Comparison of ENCODE assay signal across 15 cellular contexts in genomic region chr2:138716183-138716582, GRCh38.
DNase-seq lines count a peak whose midpoint lies in the region; ATAC-seq and TF ChIP-seq lines count a peak whose summit lies in the region.
"Had no signal": no experiment of that assay in that cellular context is flagged by ENCODE, and none has a peak within 500 bp of the region (broad histone marks: within the 10 kb centered on the region; RNA-seq: fewer than 3 reads in every experiment).

No MANE protein-coding gene starts in this region.

- no peaks in the 10 kb centered on the region for H3K4me1 Mint-ChIP-seq in T-cell

- ATAC-seq in GM21367 (IDR thresholded peaks at IDR 0.05; ENCODE audit: unreplicated experiment) (peak; percentile 48), GM21576 (IDR thresholded peaks at IDR 0.05; ENCODE audit: unreplicated experiment) (no peak), T-cell (replicated peaks in 1 of 4) (no peak)
- ATAC-seq: CD8-positive, alpha-beta T cell; left ventricle myocardium superior had no signal

- no peak overlapping the region for H3K27ac Mint-ChIP-seq in T-cell
- H3K27ac Mint-ChIP-seq: CD8-positive, alpha-beta T cell had no signal

- no peaks in the 10 kb centered on the region for H3K9me3 Mint-ChIP-seq in T-cell
- H3K9me3 Mint-ChIP-seq: CD8-positive, alpha-beta T cell had no signal

- no peak overlapping the region for H3K4me3 Mint-ChIP-seq in T-cell
- H3K4me3 Mint-ChIP-seq: CD8-positive, alpha-beta T cell had no signal

- POLR2A ChIA-PET in T-cell (lab: Charles Lee), result no interaction called here

- H3K4me3 ChIP-seq in GM12864 (ENCODE audit: low read depth, low read length), result no peak overlapping the region
- H3K4me3 ChIP-seq in LNCaP clone FGC (ENCODE audit: low read depth, low read length), result no peak overlapping the region
- no peak overlapping the region for H3K4me3 ChIP-seq in choroid plexus epithelial cell (ENCODE audit: low read depth, low read length)
- H3K4me3 ChIP-seq: ovary had no signal

- DNase-seq in GM12864 (ENCODE audit: low read depth) (no peak), LNCaP clone FGC (ENCODE audit: low read depth) (no peak), choroid plexus epithelial cell (ENCODE audit: low read depth) (peak; percentile 24), COLO668 (lab: John Stamatoyannopoulos, UW; ENCODE audit: unreplicated experiment) (no peak), T-cell (no peak)
- DNase-seq in stimulated activated CD4-positive, alpha-beta T cell treated with anti-CD3 and anti-CD28 coated beads, Interleukin-2, amount 100 ng/mL, for 24 hours, result no peak
- DNase-seq: activated effector memory CD4-positive, alpha-beta T cell treated with anti-CD3 and anti-CD28 coated beads, Interleukin-2, amount 50 U/mL, for 16 hours; CD8-positive, alpha-beta T cell; foreskin melanocyte; left ventricle myocardium superior; NCI-H2029; ovary; SHP77 had no signal

- no peaks in the 10 kb centered on the region for H3K36me3 Mint-ChIP-seq in T-cell
- H3K36me3 Mint-ChIP-seq: CD8-positive, alpha-beta T cell had no signal

- peaks cover 5% of the 10 kb centered on the region in 2 donors for H3K27me3 Mint-ChIP-seq in T-cell

- CTCF ChIA-PET in T-cell (lab: Charles Lee), result no interaction called here

- TF ChIP-seq CTCF in GM12864 (IDR thresholded peaks at IDR 0.05; ENCODE audit: low read depth, low read length, missing control alignments) (peak; percentile 40), LNCaP clone FGC (IDR thresholded peaks at IDR 0.05; ENCODE audit: control insufficient read depth, extremely low read depth, insufficient read depth) (peak; percentile 22; the same call in 1 of the 2 replicates), choroid plexus epithelial cell (conservative IDR thresholded peaks at IDR 0.05; ENCODE audit: low read depth, low read length) (peak; percentile 43)
